1 cellular context compared by ENCODE assay signal in genomic region chr6:135439549-135439948, GRCh38.
TF ChIP-seq lines count a peak whose summit lies in the region.

No MANE protein-coding gene starts in this region.

TF ChIP-seq in GM12878, 131 proteins besides CTCF, POLR2A, EP300 and RAD21 (continued from another document):
- TF ChIP-seq CEBPZ (IDR thresholded peaks at IDR 0.05; ENCODE audit: low read depth, low read length) (no peak), KLF5 (IDR thresholded peaks at IDR 0.05; ENCODE audit: partially characterized antibody) (no peak), NFYA (IDR thresholded peaks at IDR 0.05; ENCODE audit: borderline replicate concordance, low read depth, low read length) (no peak), USF2 (IDR thresholded peaks at IDR 0.05; ENCODE audit: borderline replicate concordance, low read depth, low read length) (no peak), RB1 (IDR thresholded peaks at IDR 0.05; ENCODE audit: borderline replicate concordance) (no peak), E4F1 (IDR thresholded peaks at IDR 0.05; ENCODE audit: borderline replicate concordance, partially characterized antibody) (no peak), SRF (IDR thresholded peaks at IDR 0.05; ENCODE audit: low read depth in 2 of 2, low read length in 2 of 2) (no peak), NR2C2 (IDR thresholded peaks at IDR 0.05; ENCODE audit: borderline replicate concordance, control insufficient read depth, insufficient read length, low read depth) (no peak), LARP7 (IDR thresholded peaks at IDR 0.05) (no peak), NKRF (conservative IDR thresholded peaks at IDR 0.05) (no peak), BCL11A (IDR thresholded peaks at IDR 0.05; ENCODE audit: low read depth, low read length) (no peak), TCF7 (IDR thresholded peaks at IDR 0.05; ENCODE audit: borderline replicate concordance) (no peak)
